17 cellular contexts compared by ENCODE assay signal in genomic region chr7:3033136-3033535, GRCh38. TPM values are rescaled to one million over a fixed set of nuclear protein-coding genes. Genes with fewer than 3 reads are reported as not detected.
DNase-seq lines count a peak whose midpoint lies in the region; ATAC-seq and TF ChIP-seq lines count a peak whose summit lies in the region.
"Had no signal": no experiment of that assay in that cellular context is flagged by ENCODE, and none has a peak within 500 bp of the region (broad histone marks: within the 10 kb centered on the region; RNA-seq: fewer than 3 reads in every experiment).

No MANE protein-coding gene starts in this region.

- no peaks in the 10 kb centered on the region for H4K20me1 ChIP-seq in mammary epithelial cell (ENCODE audit: insufficient read depth, low read length)

- no peak overlapping the region for H3K4me2 ChIP-seq in mammary epithelial cell (ENCODE audit: insufficient read depth, low read depth, low read length)

- H3K9ac ChIP-seq in mammary epithelial cell (ENCODE audit: insufficient read depth, low read length): no peak overlapping the region

- in situ Hi-C loops in mammary epithelial cell (cut with MboI; ENCODE audit: low sequenced_read_pairs in 2 of 2): no loop called here

- no peak for DNase-seq in natural killer cell
- no peak for DNase-seq in natural killer cell treated with Interleukin-12 subunit alpha and Interleukin-12 subunit beta and Interleukin-15 and Interleukin-18, amount 100 ng/mL, for 72 hours (ENCODE audit: low spot score)
- DNase-seq in T-helper 17 cell: no peak
- no peak for DNase-seq in effector memory CD8-positive, alpha-beta T cell
- DNase-seq in NCI-H1105 (lab: John Stamatoyannopoulos, UW): no peak
- no peak for DNase-seq in mammary epithelial cell
- DNase-seq: activated CD4-positive, CD25-positive, alpha-beta regulatory T cell treated with anti-CD3 and anti-CD28 coated beads, Interleukin-2, amount 50 U/mL, for 72 hours; dermis blood vessel endothelial cell; DMS53; left cardiac atrium; midbrain; NCI-H345; Right ventricle myocardium superior; sigmoid colon had no signal

- no peaks in the 10 kb centered on the region for H3K79me2 ChIP-seq in mammary epithelial cell (ENCODE audit: insufficient read depth, low read length)

- H3K27ac Mint-ChIP-seq in natural killer cell (peak overlapping the region; percentile 78 to 79), T-helper 17 cell (peak overlapping the region; percentile 73)
- H3K27ac Mint-ChIP-seq in natural killer cell treated with Interleukin-12 subunit alpha and Interleukin-12 subunit beta and Interleukin-15 and Interleukin-18, amount 100 ng/mL, for 72 hours: peak overlapping the region in 1 of 2 donors; percentile 40
- H3K27ac Mint-ChIP-seq in effector memory CD8-positive, alpha-beta T cell: peak overlapping the region; percentile 3 to 51
- H3K27ac Mint-ChIP-seq: CD14-positive monocyte had no signal

- no peaks in the 10 kb centered on the region for H3K36me3 ChIP-seq in mammary epithelial cell (ENCODE audit: insufficient read depth, low read length)
- H3K36me3 ChIP-seq: sigmoid colon, vagina had no signal

- H3K4me3 ChIP-seq in mammary epithelial cell (replicated peaks in 1 of 3; ENCODE audit: insufficient read depth in 1 of 3, low read depth in 2 of 3, low read length in 3 of 3): no peak overlapping the region
- H3K4me3 ChIP-seq: sigmoid colon, vagina had no signal

- no peak for ATAC-seq in natural killer cell
- no peak for ATAC-seq in natural killer cell treated with Interleukin-12 subunit alpha and Interleukin-12 subunit beta and Interleukin-15 and Interleukin-18, amount 100 ng/mL, for 72 hours
- no peak for ATAC-seq in T-helper 17 cell
- no peak for ATAC-seq in effector memory CD8-positive, alpha-beta T cell (replicated peaks)
- ATAC-seq in HG03457 (IDR thresholded peaks at IDR 0.05; ENCODE audit: unreplicated experiment): no peak
- ATAC-seq: left cardiac atrium had no signal

- peak overlapping the region; percentile 6 for H3K4me3 Mint-ChIP-seq in natural killer cell
- no peak overlapping the region for H3K4me3 Mint-ChIP-seq in natural killer cell treated with Interleukin-12 subunit alpha and Interleukin-12 subunit beta and Interleukin-15 and Interleukin-18, amount 100 ng/mL, for 72 hours
- no peak overlapping the region for H3K4me3 Mint-ChIP-seq in T-helper 17 cell
- no peak overlapping the region for H3K4me3 Mint-ChIP-seq in effector memory CD8-positive, alpha-beta T cell
- H3K4me3 Mint-ChIP-seq: CD14-positive monocyte had no signal

- no peaks in the 10 kb centered on the region for H3K9me3 Mint-ChIP-seq in natural killer cell
- H3K9me3 Mint-ChIP-seq in natural killer cell treated with Interleukin-12 subunit alpha and Interleukin-12 subunit beta and Interleukin-15 and Interleukin-18, amount 100 ng/mL, for 72 hours: no peaks in the 10 kb centered on the region
- H3K9me3 Mint-ChIP-seq in effector memory CD8-positive, alpha-beta T cell: no peaks in the 10 kb centered on the region

- peaks cover 49 to 75% of the 10 kb centered on the region in 2 donors for H3K4me1 Mint-ChIP-seq in natural killer cell
- H3K4me1 Mint-ChIP-seq in natural killer cell treated with Interleukin-12 subunit alpha and Interleukin-12 subunit beta and Interleukin-15 and Interleukin-18, amount 100 ng/mL, for 72 hours (ENCODE audit: low read depth in 2 of 2): peaks cover 29 to 56% of the 10 kb centered on the region in 2 donors
- H3K4me1 Mint-ChIP-seq in T-helper 17 cell: peaks cover 55% of the 10 kb centered on the region
- peaks cover 57 to 59% of the 10 kb centered on the region in 2 donors for H3K4me1 Mint-ChIP-seq in effector memory CD8-positive, alpha-beta T cell (ENCODE audit: low read depth in 2 of 2)

- H3K9me3 ChIP-seq in T-helper 17 cell (ENCODE audit: control insufficient read depth, low read length, poor library complexity, severe bottlenecking): no peaks in the 10 kb centered on the region
- no peaks in the 10 kb centered on the region for H3K9me3 ChIP-seq in mammary epithelial cell (replicated peaks; ENCODE audit: insufficient read depth, low read length)
- H3K9me3 ChIP-seq: sigmoid colon, vagina had no signal

- H3K27me3 ChIP-seq in mammary epithelial cell (ENCODE audit: insufficient read depth, low read length): no peaks in the 10 kb centered on the region
- H3K27me3 ChIP-seq: vagina had no signal

- H3K27me3 Mint-ChIP-seq in natural killer cell (ENCODE audit: low read depth in 2 of 2): no peaks in the 10 kb centered on the region
- H3K27me3 Mint-ChIP-seq in natural killer cell treated with Interleukin-12 subunit alpha and Interleukin-12 subunit beta and Interleukin-15 and Interleukin-18, amount 100 ng/mL, for 72 hours: no peaks in the 10 kb centered on the region
- H3K27me3 Mint-ChIP-seq in T-helper 17 cell: no peaks in the 10 kb centered on the region
- no peaks in the 10 kb centered on the region for H3K27me3 Mint-ChIP-seq in effector memory CD8-positive, alpha-beta T cell

- no peak overlapping the region for H3K27ac ChIP-seq in mammary epithelial cell (ENCODE audit: insufficient read depth, low read depth, low read length)
- H3K27ac ChIP-seq: sigmoid colon, vagina had no signal

- dilution Hi-C loops in mammary epithelial cell (cut with HindIII; ENCODE audit: low sequenced_read_pairs): no loop called here

- intact Hi-C loops in natural killer cell (cut with micrococcal nuclease) (loop anchor here (5.0 kb wide), 1 partner anchor 34 kb away; no protein-coding TSS in a partner anchor), mammary epithelial cell (cut with micrococcal nuclease) (no loop called here)

- TF ChIP-seq CTCF in natural killer cell (IDR thresholded peaks at IDR 0.05) (no peak), mammary epithelial cell (conservative IDR thresholded peaks at IDR 0.05 in 1 of 2, IDR thresholded peaks at IDR 0.05 in 1 of 2; ENCODE audit: extremely low read depth in 1 of 2, insufficient read depth in 1 of 2, low read depth in 1 of 2, low read length in 2 of 2) (no peak)

- CTCF ChIA-PET in mammary epithelial cell (lab: Charles Lee; ENCODE audit: low non-redundant PET): no interaction called here

- H3K36me3 Mint-ChIP-seq in natural killer cell (no peaks in the 10 kb centered on the region), T-helper 17 cell (ENCODE audit: low read depth) (peaks cover 11% of the 10 kb centered on the region)
- H3K36me3 Mint-ChIP-seq in natural killer cell treated with Interleukin-12 subunit alpha and Interleukin-12 subunit beta and Interleukin-15 and Interleukin-18, amount 100 ng/mL, for 72 hours: no peaks in the 10 kb centered on the region
- H3K36me3 Mint-ChIP-seq in effector memory CD8-positive, alpha-beta T cell (ENCODE audit: insufficient read depth): peaks cover 40% of the 10 kb centered on the region
- H3K36me3 Mint-ChIP-seq: CD14-positive monocyte had no signal

- no peak overlapping the region for H2AFZ ChIP-seq in mammary epithelial cell (ENCODE audit: low read depth, low read length)

- WGBS in mammary epithelial cell (ENCODE audit: low coverage, missing lambda C conversion rate): 95% methylated on average over 6 of the region's 7 CpGs

- BruUV-seq in mammary epithelial cell (replicated peaks; lab: Mats Ljungman, UMichigan): no TSS peak

- H3K4me1 ChIP-seq in mammary epithelial cell (ENCODE audit: insufficient read depth, low read length): peaks cover 1% of the 10 kb centered on the region

RNA-seq across cellular contexts. Expression of gene CARD11, which starts 10.5 kb away (rescaled TPM):
- total RNA-seq in natural killer cell (100 to 1,000 TPM; 196 to 233 (median 199) TPM), T-helper 17 cell (100 to 1,000 TPM; 126 to 155 TPM), mammary epithelial cell (1 to 10 TPM in 1 of 2 donors, under 1 TPM in 1; 0.33 to 2.2 TPM)
- 10 to 100 TPM; 79.3 to 80.8 TPM for total RNA-seq in natural killer cell treated with Interleukin-12 subunit alpha and Interleukin-12 subunit beta and Interleukin-15 and Interleukin-18, amount 100 ng/mL, for 72 hours
- polyA plus RNA-seq in mammary epithelial cell: 3.1 TPM
- 1.4 TPM for polyA minus RNA-seq in mammary epithelial cell

Comparison
In these comparisons a context has a peak if more than half of its experiments do, and no peak if none do; other contexts are left out.
1. RNA of gene CARD11, which starts 10.5 kb away (total RNA-seq): 196 to 233 TPM in natural killer cell, 126 to 155 TPM in T-helper 17 cell and 79.3 to 80.8 TPM in natural killer cell treated with Interleukin-12 subunit alpha and Interleukin-12 subunit beta and Interleukin-15 and Interleukin-18, amount 100 ng/mL, for 72 hours; 0.33 to 2.2 TPM in mammary epithelial cell; every median in the first group is over 10 times any median in the second.